In the genomic region with DNA sequence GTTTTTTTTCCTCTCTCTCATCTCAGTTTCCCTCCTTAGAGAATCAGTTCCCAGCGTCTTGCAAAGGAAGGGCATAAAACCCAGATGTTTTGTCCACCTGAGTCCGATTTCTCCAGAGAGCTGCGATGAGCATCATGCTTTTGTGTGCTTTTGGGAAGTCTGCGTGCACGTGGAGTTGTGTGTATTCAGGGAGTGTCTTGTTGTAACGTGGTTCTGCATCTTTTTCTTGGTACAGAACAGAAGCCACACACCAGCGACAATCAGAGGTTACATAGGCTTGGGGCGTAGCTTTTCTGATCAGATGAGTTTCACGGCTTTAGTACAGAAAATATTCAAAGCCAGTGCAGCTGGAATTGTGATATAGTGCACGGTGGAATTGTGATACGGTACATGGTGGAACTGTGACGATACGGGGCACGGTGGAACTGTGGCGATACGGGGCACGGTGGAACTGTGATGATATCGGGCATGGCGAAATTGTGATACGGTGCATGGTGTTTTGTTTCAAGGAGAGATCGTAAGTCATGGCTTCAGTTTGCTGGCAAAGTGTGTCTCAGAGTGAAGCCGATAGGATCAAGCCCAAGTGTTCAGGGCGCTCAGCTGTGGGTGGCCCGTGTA, we compare ENCODE assay signal across 11 cellular contexts. TPM values are rescaled to one million over a fixed set of nuclear protein-coding genes. Genes with fewer than 3 reads are reported as not detected.
DNase-seq lines count a peak whose midpoint lies in the region; ATAC-seq and TF ChIP-seq lines count a peak whose summit lies in the region.
"Had no signal": no experiment of that assay in that cellular context is flagged by ENCODE, and none has a peak within 500 bp of the region (broad histone marks: within the 10 kb centered on the region; RNA-seq: fewer than 3 reads in every experiment).

No MANE protein-coding gene starts in this region.

- POLR2A ChIA-PET in CD4-positive, alpha-beta T cell (lab: Charles Lee) = interaction anchor here (1.2 to 1.5 kb wide), 2 partner anchors 20 to 31 kb away, joined by 3 to 4 read pairs; no protein-coding TSS in a partner anchor

- H3K27me3 ChIP-seq in CD4-positive, alpha-beta T cell (ENCODE audit: control insufficient read depth, insufficient read depth, low read length) = no peaks in the 10 kb centered on the region
- H3K27me3 ChIP-seq in RWPE2 (ENCODE audit: insufficient read depth, poor library complexity, severe bottlenecking) (no peaks in the 10 kb centered on the region), sigmoid colon (no peaks in the 10 kb centered on the region)
- H3K27me3 ChIP-seq: Peyer's patch had no signal

- no peak for TF ChIP-seq POLR2A in sigmoid colon (IDR thresholded peaks at IDR 0.05)

- no peaks in the 10 kb centered on the region for H3K27me3 Mint-ChIP-seq in CD4-positive, alpha-beta T cell

- TF ChIP-seq EP300 in sigmoid colon (IDR thresholded peaks at IDR 0.05) = no peak

- WGBS in sigmoid colon, 2 donors = 87 to 93% methylated on average over 24 of the region's 24 CpGs

- no peak for TF ChIP-seq CTCF in CD4-positive, alpha-beta T cell (IDR thresholded peaks at IDR 0.05)
- TF ChIP-seq CTCF in RWPE2 (IDR thresholded peaks at IDR 0.05; ENCODE audit: poor library complexity, severe bottlenecking) = no peak
- no peak for TF ChIP-seq CTCF in fibroblast of mammary gland (conservative IDR thresholded peaks at IDR 0.05; ENCODE audit: control insufficient read depth, insufficient read depth, low read depth, low read length)
- no peak for TF ChIP-seq CTCF in sigmoid colon (IDR thresholded peaks at IDR 0.05)

- CTCF ChIA-PET in CD4-positive, alpha-beta T cell (lab: Charles Lee) = no interaction called here

- peak overlapping the region; percentile 56 for H3K27ac Mint-ChIP-seq in CD4-positive, alpha-beta T cell
- H3K27ac Mint-ChIP-seq: H9 had no signal

- intact Hi-C loops in CD4-positive, alpha-beta T cell (cut with DNase I, micrococcal nuclease) = no loop called here
- intact Hi-C loops in sigmoid colon (cut with DNase I) = no loop called here

- peaks cover 62% of the 10 kb centered on the region for H3K36me3 Mint-ChIP-seq in CD4-positive, alpha-beta T cell (ENCODE audit: low read depth)

- H3K4me1 Mint-ChIP-seq in CD4-positive, alpha-beta T cell (ENCODE audit: low read depth) = peaks cover 73% of the 10 kb centered on the region
- H3K4me1 Mint-ChIP-seq: H9 had no signal

- H3K36me3 ChIP-seq in RWPE2 (ENCODE audit: low read depth) (peaks cover 12% of the 10 kb centered on the region), sigmoid colon (peaks cover 0 to 4% (median 0%) of the 10 kb centered on the region in 4 donors)

- ATAC-seq in CD4-positive, alpha-beta T cell (ENCODE audit: poor library complexity) = no peak
- ATAC-seq in RWPE2 (ENCODE audit: low read depth) = no peak
- ATAC-seq in HG02981 (IDR thresholded peaks at IDR 0.05; ENCODE audit: unreplicated experiment) = no peak

- H3K4me3 ChIP-seq in RWPE2 (ENCODE audit: severe bottlenecking) (no peak overlapping the region), fibroblast of mammary gland (ENCODE audit: control insufficient read depth, low read depth, low read length) (peak overlapping the region; percentile 38), sigmoid colon (peak overlapping the region in 1 of 4 donors; percentile 16)
- H3K4me3 ChIP-seq: Peyer's patch had no signal

- H3K4me1 ChIP-seq in RWPE2 (ENCODE audit: insufficient read depth, poor library complexity, severe bottlenecking) = peaks cover 11% of the 10 kb centered on the region
- H3K4me1 ChIP-seq in sigmoid colon = peaks cover 0 to 62% (median 26%) of the 10 kb centered on the region in 4 donors

- no peaks in the 10 kb centered on the region for H3K9me3 Mint-ChIP-seq in CD4-positive, alpha-beta T cell

- no peak for DNase-seq in CD4-positive, alpha-beta T cell
- DNase-seq in RWPE2 (ENCODE audit: low spot score) (no peak), fibroblast of mammary gland (ENCODE audit: low read depth) (peak; percentile 67), sigmoid colon (no peak), T-helper 2 cell (no peak), NCI-H345 treated with DMSO at 0.1 percent for 48 hours (lab: John Stamatoyannopoulos, UW; ENCODE audit: unreplicated experiment) (no peak)
- no peak for DNase-seq in activated effector memory CD4-positive, alpha-beta T cell treated with anti-CD3 and anti-CD28 coated beads, Interleukin-2, amount 50 U/mL, for 16 hours
- DNase-seq: foreskin melanocyte, H9, Peyer's patch had no signal

- H3K9me3 ChIP-seq in CD4-positive, alpha-beta T cell (ENCODE audit: control insufficient read depth, low read length) = no peaks in the 10 kb centered on the region
- no peaks in the 10 kb centered on the region for H3K9me3 ChIP-seq in RWPE2 (ENCODE audit: severe bottlenecking)
- no peaks in the 10 kb centered on the region for H3K9me3 ChIP-seq in sigmoid colon
- H3K9me3 ChIP-seq: Peyer's patch had no signal

- H3K4me3 Mint-ChIP-seq in CD4-positive, alpha-beta T cell = no peak overlapping the region
- H3K4me3 Mint-ChIP-seq: H9 had no signal

- H3K27ac ChIP-seq in CD4-positive, alpha-beta T cell (ENCODE audit: low read depth, low read length) = no peak overlapping the region
- H3K27ac ChIP-seq in RWPE2 (ENCODE audit: poor library complexity, severe bottlenecking) (peak overlapping the region; percentile 21), sigmoid colon (peak overlapping the region in 3 of 4 donors; percentile 57 to 69 (median 58))
- H3K27ac ChIP-seq: Peyer's patch had no signal

RNA-seq across cellular contexts. Expression of gene FOXK1, which starts 32.8 kb away (rescaled TPM):
- total RNA-seq in CD4-positive, alpha-beta T cell = 10 to 100 TPM; 67.8 to 68.1 TPM
- total RNA-seq in sigmoid colon = 10 to 100 TPM; 15.8 to 47.1 (median 18.0) TPM
- 10 to 100 TPM in 1 of 3 donors, 1 to 10 TPM in 2; 1.8 to 18.1 (median 3.0) TPM for polyA plus RNA-seq in sigmoid colon
